Comparison of ENCODE assay signal across 33 cellular contexts in genomic region chr13:40304391-40304790, GRCh38.
A peak's percentile ranks its signal among the peaks of the same experiment; 100 is the strongest.
DNase-seq lines count a peak whose midpoint lies in the region; ATAC-seq and TF ChIP-seq lines count a peak whose summit lies in the region.
"Had no signal": no experiment of that assay in that cellular context is flagged by ENCODE, and none has a peak within 500 bp of the region (broad histone marks: within the 10 kb centered on the region; RNA-seq: fewer than 3 reads in every experiment).

No MANE protein-coding gene starts in this region.

- POLR2A ChIA-PET in T-cell (lab: Charles Lee): interaction anchor here in 1 of 2 donors (0.7 kb wide), 1 partner anchor 38 kb away, joined by 3 read pairs; no protein-coding TSS in a partner anchor

- H3K27me3 Mint-ChIP-seq in endodermal cell (ENCODE audit: insufficient read depth): no peaks in the 10 kb centered on the region
- H3K27me3 Mint-ChIP-seq in T-cell: no peaks in the 10 kb centered on the region
- H3K27me3 Mint-ChIP-seq: B cell; CD4-positive, alpha-beta memory T cell; CD4-positive, alpha-beta T cell; CD4-positive, CD25-positive, alpha-beta regulatory T cell had no signal

- no peak overlapping the region for H3K9ac ChIP-seq in endodermal cell (ENCODE audit: extremely low read depth, low read length, poor library complexity, severe bottlenecking)
- H3K9ac ChIP-seq: BLaER1; BLaER1 treated with 17β-estradiol and CSF1 and Interleukin-3, amounts not matched to agents 10 nM and 100 nM had no signal

- 60 to 67% methylated on average over 3 of the region's 3 CpGs for WGBS in endodermal cell (ENCODE audit: insufficient coverage in 1 of 2, insufficient read length in 1 of 2), 2 experiments

- H3K9me3 ChIP-seq in endodermal cell (ENCODE audit: control insufficient read depth, low read length): peaks cover 91% of the 10 kb centered on the region
- H3K9me3 ChIP-seq: A549, BE2C had no signal

- no peaks in the 10 kb centered on the region for H3K27me3 ChIP-seq in endodermal cell (ENCODE audit: control insufficient read depth, insufficient read depth, low read length, poor library complexity, severe bottlenecking)
- H3K27me3 ChIP-seq: BE2C; BLaER1; BLaER1 treated with 17β-estradiol and CSF1 and Interleukin-3, amounts not matched to agents 10 nM and 100 nM had no signal

- ATAC-seq in GM21423 (IDR thresholded peaks at IDR 0.05; ENCODE audit: unreplicated experiment) (no peak), T-cell (replicated peaks in 1 of 4) (no peak), HG02642 (IDR thresholded peaks at IDR 0.05; ENCODE audit: poor library complexity, unreplicated experiment) (no peak)
- ATAC-seq: A549; CD8-positive, alpha-beta T cell had no signal

- TF ChIP-seq CTCF in endodermal cell (conservative IDR thresholded peaks at IDR 0.05): no peak

- H3K36me3 Mint-ChIP-seq in endodermal cell (ENCODE audit: low read depth) (peaks cover 27% of the 10 kb centered on the region), T-cell (peaks cover 5% of the 10 kb centered on the region)
- H3K36me3 Mint-ChIP-seq: CD14-positive monocyte had no signal

- no peak overlapping the region for H3K4me3 Mint-ChIP-seq in endodermal cell
- no peak overlapping the region for H3K4me3 Mint-ChIP-seq in T-cell
- H3K4me3 Mint-ChIP-seq: B cell; CD14-positive monocyte; CD4-positive, alpha-beta memory T cell; CD4-positive, alpha-beta T cell; CD4-positive, CD25-positive, alpha-beta regulatory T cell; CD8-positive, alpha-beta memory T cell; CD8-positive, alpha-beta T cell had no signal

- DNase-seq in M059J (ENCODE audit: low read depth) (peak; percentile 66), endodermal cell (no peak), foreskin melanocyte (peak; percentile 9), T-cell (no peak)
- DNase-seq: 8988T; ACHN; AML-193; BE2C; C1 segment of cervical spinal cord; Caco-2; Calu3; CD4-positive, alpha-beta memory T cell; CD4-positive, alpha-beta T cell; CD4-positive, CD25-positive, alpha-beta regulatory T cell; CD8-positive, alpha-beta memory T cell; CD8-positive, alpha-beta T cell; COR-L47; DMS 273 treated with DMSO at 0.1 percent for 48 hours; DMS153; DMS53; DMS79; DMS79 treated with DMSO at 0.1 percent for 48 hours; DND-41; EL had no signal

- H3K27ac Mint-ChIP-seq in endodermal cell (no peak overlapping the region), T-cell (no peak overlapping the region)
- H3K27ac Mint-ChIP-seq: B cell; CD14-positive monocyte; CD4-positive, alpha-beta memory T cell; CD4-positive, alpha-beta T cell; CD4-positive, CD25-positive, alpha-beta regulatory T cell; CD8-positive, alpha-beta memory T cell; CD8-positive, alpha-beta T cell had no signal

- peaks cover 3% of the 10 kb centered on the region for H3K4me1 Mint-ChIP-seq in endodermal cell
- peaks cover 17 to 42% (median 17%) of the 10 kb centered on the region in 3 donors for H3K4me1 Mint-ChIP-seq in T-cell
- H3K4me1 Mint-ChIP-seq: B cell, CD14-positive monocyte had no signal

- peaks cover 89% of the 10 kb centered on the region for H3K9me3 Mint-ChIP-seq in endodermal cell
- H3K9me3 Mint-ChIP-seq in T-cell: peaks cover 4 to 33% (median 11%) of the 10 kb centered on the region in 3 donors

- H3K4me1 ChIP-seq in endodermal cell (ENCODE audit: control insufficient read depth, insufficient read depth, low read length): peaks cover 3% of the 10 kb centered on the region
- H3K4me1 ChIP-seq: A549; BE2C; BLaER1 treated with 17β-estradiol and CSF1 and Interleukin-3, amounts not matched to agents 10 nM and 100 nM had no signal

- H3K27ac ChIP-seq in endodermal cell (ENCODE audit: low read depth, low read length): no peak overlapping the region
- H3K27ac ChIP-seq: 22Rv1; A549; BLaER1; BLaER1 treated with 17β-estradiol and CSF1 and Interleukin-3, amounts not matched to agents 10 nM and 100 nM; C4-2B had no signal

- no peaks in the 10 kb centered on the region for H3K36me3 ChIP-seq in endodermal cell (ENCODE audit: control insufficient read depth, insufficient read depth, low read length)
- H3K36me3 ChIP-seq: BE2C had no signal

- CTCF ChIA-PET in T-cell (lab: Charles Lee): interaction anchor here in 1 of 2 donors (0.6 kb wide), 1 partner anchor 580 kb away, joined by 3 read pairs; no protein-coding TSS in a partner anchor

- peak overlapping the region; percentile 25 for H3K4me3 ChIP-seq in endodermal cell (ENCODE audit: low read length)
- H3K4me3 ChIP-seq: A549; BLaER1; BLaER1 treated with 17β-estradiol and CSF1 and Interleukin-3, amounts not matched to agents 10 nM and 100 nM had no signal

Comparison
In these comparisons a context has a peak if more than half of its experiments do, and no peak if none do; other contexts are left out.
1. DNase-seq: peak in M059J (single experiment) and foreskin melanocyte (single experiment); none in endodermal cell (single experiment) and T-cell (0 of 34).